Comparison of ENCODE assay signal across 13 cellular contexts in genomic region chr15:56215769-56216168, GRCh38. TPM values are rescaled to one million over a fixed set of nuclear protein-coding genes. Genes with fewer than 3 reads are reported as not detected.
DNase-seq lines count a peak whose midpoint lies in the region; TF ChIP-seq lines count a peak whose summit lies in the region.
"Had no signal": no experiment of that assay in that cellular context is flagged by ENCODE, and none has a peak within 500 bp of the region (broad histone marks: within the 10 kb centered on the region; RNA-seq: fewer than 3 reads in every experiment).

No MANE protein-coding gene starts in this region.

- H4K20me1 ChIP-seq in osteoblast (ENCODE audit: insufficient read depth, low read length), result peaks cover 3% of the 10 kb centered on the region

- no peaks in the 10 kb centered on the region for H3K27me3 ChIP-seq in osteoblast (ENCODE audit: insufficient read depth, low read length)
- no peaks in the 10 kb centered on the region for H3K27me3 ChIP-seq in dorsolateral prefrontal cortex
- H3K27me3 ChIP-seq: heart left ventricle, SJCRH30, uterus had no signal

- no peak overlapping the region for H2AFZ ChIP-seq in osteoblast (ENCODE audit: low read length)

- in situ Hi-C loops in KBM-7 (cut with MboI; ENCODE audit: low pct_unique_long_range_greater_than_20kb, low sequenced_read_pairs), result no loop called here

- H3K36me3 ChIP-seq in osteoblast (ENCODE audit: insufficient read depth, low read length), result no peaks in the 10 kb centered on the region
- H3K36me3 ChIP-seq: heart left ventricle, uterus had no signal

- intact Hi-C loops in dorsolateral prefrontal cortex (cut with DNase I), result no loop called here

- DNase-seq in GM03348 (ENCODE audit: low spot score) (peak; percentile 7), NCI-H187 (lab: John Stamatoyannopoulos, UW) (peak; percentile 11 to 51), choroid plexus epithelial cell (ENCODE audit: low read depth) (peak; percentile 97), osteoblast (ENCODE audit: insufficient read length, low spot score, missing footprints) (peak; percentile 66), dorsolateral prefrontal cortex (no peak), KBM-7 (no peak)
- DNase-seq in effector CD8-positive, alpha-beta T cell (lab: John Stamatoyannopoulos, UW), result no peak
- DNase-seq: dermis blood vessel endothelial cell, heart left ventricle, NCI-H446 treated with DMSO at 0.1 percent for 48 hours, uterus had no signal

- peaks cover 67% of the 10 kb centered on the region for H3K79me2 ChIP-seq in osteoblast (ENCODE audit: insufficient read depth, low read length)

- H3K4me1 ChIP-seq in osteoblast (ENCODE audit: insufficient read depth, low read length), result peaks cover 17% of the 10 kb centered on the region
- H3K4me1 ChIP-seq: heart left ventricle, SJCRH30, uterus had no signal

- H3K4me2 ChIP-seq in osteoblast (ENCODE audit: insufficient read depth, low read length), result peak overlapping the region; percentile 64

- no peaks in the 10 kb centered on the region for H3K9me3 ChIP-seq in osteoblast (ENCODE audit: low read depth, low read length)
- H3K9me3 ChIP-seq: SJCRH30, uterus had no signal

- no peak for TF ChIP-seq CTCF in choroid plexus epithelial cell (conservative IDR thresholded peaks at IDR 0.05; ENCODE audit: low read depth, low read length)
- no peak for TF ChIP-seq CTCF in osteoblast (IDR thresholded peaks at IDR 0.05; ENCODE audit: extremely low read depth, low read depth, low read length)
- no peak for TF ChIP-seq CTCF in dorsolateral prefrontal cortex (IDR thresholded peaks at IDR 0.05 in 54 of 56, conservative IDR thresholded peaks at IDR 0.05 in 2 of 56; ENCODE audit: low read depth in 1 of 56, partially characterized antibody in 56 of 56)

- peak overlapping the region; percentile 75 for H3K27ac ChIP-seq in osteoblast (ENCODE audit: low read depth, low read length)
- no peak overlapping the region for H3K27ac ChIP-seq in dorsolateral prefrontal cortex
- H3K27ac ChIP-seq: heart left ventricle, SJCRH30, skin epidermis, uterus had no signal

- H3K4me3 ChIP-seq in choroid plexus epithelial cell (ENCODE audit: low read depth, low read length), result no peak overlapping the region
- H3K4me3 ChIP-seq in osteoblast (ENCODE audit: insufficient read depth, low read length), result peak overlapping the region; percentile 15
- no peak overlapping the region for H3K4me3 ChIP-seq in dorsolateral prefrontal cortex
- H3K4me3 ChIP-seq: heart left ventricle, SJCRH30, skin epidermis, uterus had no signal

RNA-seq across cellular contexts. Expression of gene RFX7, which starts 27.9 kb away (rescaled TPM):
- 7.6 and 8.5 TPM in 2 replicates for total RNA-seq in osteoblast
- total RNA-seq in dorsolateral prefrontal cortex, result 10 to 100 TPM; 17.9 to 38.0 (median 26.5) TPM

Comparison
In these comparisons a context has a peak if more than half of its experiments do, and no peak if none do; other contexts are left out.
1. DNase-seq: peak in GM03348 (single experiment), NCI-H187 (2 of 2), choroid plexus epithelial cell (single experiment) and osteoblast (single experiment); none in dorsolateral prefrontal cortex (0 of 10), KBM-7 (single experiment) and effector CD8-positive, alpha-beta T cell (single experiment).